1 cellular context compared by ENCODE assay signal in genomic region chr16:29304251-29304900, GRCh38.
TF ChIP-seq lines count a peak whose summit lies in the region.

No MANE protein-coding gene starts in this region.

TF ChIP-seq in K562, 482 proteins besides CTCF, POLR2A, EP300 and RAD21 (continued from another document):
- TF ChIP-seq ZHX1 (conservative IDR thresholded peaks at IDR 0.05; ENCODE audit: low read length), result no peak
